28 cellular contexts compared by ENCODE assay signal in the genomic region with DNA sequence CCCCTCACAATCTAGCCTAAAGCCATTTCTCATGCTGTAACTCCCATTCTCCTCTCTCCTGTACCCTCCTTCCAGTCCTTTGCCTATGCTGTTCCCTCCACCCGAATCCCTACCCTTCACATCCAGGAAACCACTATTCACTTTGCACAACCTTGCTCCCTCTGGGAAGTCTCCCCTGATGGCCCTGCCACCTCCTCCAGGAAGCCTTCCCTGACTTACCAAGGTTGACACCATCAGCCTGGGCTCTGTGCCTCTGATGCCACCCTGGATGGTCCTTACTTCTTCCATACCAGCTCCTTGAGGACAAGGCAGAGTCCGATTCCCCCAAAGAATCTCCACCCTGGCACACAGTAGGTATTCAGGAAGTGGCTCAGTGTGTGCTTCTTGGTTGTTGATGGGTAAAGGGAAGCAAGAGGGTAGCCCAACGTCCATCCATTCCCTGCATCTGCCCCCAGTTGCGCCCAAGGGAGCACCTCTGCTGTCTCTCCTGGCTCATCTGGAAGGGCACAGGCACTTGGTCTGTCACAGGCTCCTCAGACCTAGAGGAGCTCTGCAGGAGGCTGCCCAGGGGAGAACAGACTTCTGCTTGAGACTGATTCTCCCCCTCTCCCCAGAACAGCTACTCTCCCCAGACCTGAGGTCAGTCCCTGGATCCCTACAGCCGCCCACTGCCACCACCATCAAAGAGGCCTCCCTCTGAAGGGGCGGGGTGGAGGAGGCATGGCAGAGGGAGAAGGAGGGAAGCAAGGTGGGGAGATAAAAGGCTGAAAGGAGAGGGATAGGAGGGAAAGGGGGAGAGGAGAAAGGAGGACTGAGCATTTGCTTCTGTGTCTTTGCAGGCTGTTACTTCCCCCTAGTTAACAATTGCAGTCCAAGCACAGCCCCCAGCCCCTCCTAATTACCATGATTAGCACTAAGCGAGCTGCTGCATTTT.
"Had no signal": no experiment of that assay in that cellular context is flagged by ENCODE, and none has a peak within 500 bp of the region (broad histone marks: within the 10 kb centered on the region; RNA-seq: fewer than 3 reads in every experiment).

No MANE protein-coding gene starts in this region.

- ATAC-seq: activated CD4-positive, CD25-positive, alpha-beta regulatory T cell treated with anti-CD3 and anti-CD28 coated beads, Interleukin-2, amount 50 U/mL, for 24 hours; effector memory CD8-positive, alpha-beta T cell; gastrocnemius medialis; heart left ventricle; left lung; lower lobe of right lung; naive thymus-derived CD8-positive, alpha-beta T cell had no signal

- H3K9me3 ChIP-seq: adrenal gland, ascending aorta, gastrocnemius medialis, heart left ventricle, left lung, lower lobe of right lung, right atrium auricular region, tibial nerve had no signal

- FAIRE-seq: TTC549 had no signal

- H3K4me1 ChIP-seq: adrenal gland, ascending aorta, gastrocnemius medialis, heart left ventricle, left lung, lower lobe of right lung, right atrium auricular region, tibial nerve had no signal

- H3K27ac ChIP-seq: adrenal gland, ascending aorta, brain microvascular endothelial cell, gastrocnemius medialis, heart left ventricle, left lung, lower lobe of right lung, right atrium auricular region, tibial nerve, VCaP had no signal

- DNase-seq: activated CD4-positive, alpha-beta memory T cell treated with anti-CD3 and anti-CD28 coated beads for 36 hours; activated CD4-positive, alpha-beta T cell treated with anti-CD3 and anti-CD28 coated beads, Interleukin-2, amount 10 ng/mL, durations not matched to agents 24 days and 14 days; activated CD8-positive, alpha-beta memory T cell treated with anti-CD3 and anti-CD28 coated beads, Interleukin-2, amount 50 U/mL, for 4 hours; activated effector memory CD4-positive, alpha-beta T cell treated with anti-CD3 and anti-CD28 coated beads, Interleukin-2, amount 50 U/mL, for 16 hours; activated naive CD4-positive, alpha-beta T cell treated with anti-CD3 and anti-CD28 coated beads for 36 hours; activated naive CD8-positive, alpha-beta T cell treated with anti-CD3 and anti-CD28 coated beads for 36 hours; activated T-cell treated with anti-CD3 and anti-CD28 coated beads, Interleukin-2, amount 50 U/mL, for 1 hour; adrenal gland; brain microvascular endothelial cell; caudate nucleus; cortex of kidney; effector memory CD8-positive, alpha-beta T cell; gastrocnemius medialis; heart left ventricle; hypothalamus; left lung; lower lobe of right lung; mesenchymal stem cell; naive thymus-derived CD8-positive, alpha-beta T cell; stimulated activated CD4-positive, alpha-beta T cell treated with anti-CD3 and anti-CD28 coated beads, Interleukin-2, amount 100 ng/mL, for 48 hours; stimulated activated naive CD4-positive, alpha-beta T cell treated with Interleukin-2 at 50 U/mL for 16 hours; T-helper 9 cell had no signal

- H3K4me3 ChIP-seq: adrenal gland, ascending aorta, gastrocnemius medialis, heart left ventricle, left lung, lower lobe of right lung, right atrium auricular region, tibial nerve had no signal
